8 cellular contexts compared by ENCODE assay signal in genomic region chr3:52444860-52445793, GRCh38. TPM values are rescaled to one million over a fixed set of nuclear protein-coding genes. Genes with fewer than 3 reads are reported as not detected.
A peak's percentile ranks its signal among the peaks of the same experiment; 100 is the strongest.
DNase-seq lines count a peak whose midpoint lies in the region; ATAC-seq and TF ChIP-seq lines count a peak whose summit lies in the region.

Gene SEMA3G (minus strand): TSS chr3:52445103. CDS start chr3:52445027, 76 bp downstream.

- TF ChIP-seq CTCF in BE2C (IDR thresholded peaks at IDR 0.05; ENCODE audit: low read depth, low read length) (peak; percentile 27), RWPE1 (conservative IDR thresholded peaks at IDR 0.05; ENCODE audit: low read depth) (0 out of 2 replicates have a peak, but pooled peaks have one; percentile 26)

- no peak within 1 kb of the TSS for H3K4me3 ChIP-seq in BE2C (ENCODE audit: low read depth, low read length)

- CTCF ChIA-PET in RWPE1 (lab: Yijun Ruan, JAX): interaction anchor here (0.8 to 1.5 kb wide), 2 partner anchors 33 to 135 kb away, joined by 3 to 8 read pairs; no protein-coding TSS in a partner anchor

- no peaks in the 10 kb centered on the region for H3K27me3 ChIP-seq in BE2C

- no peaks in the 10 kb centered on the region for H3K36me3 ChIP-seq in BE2C

- DNase-seq in BE2C (peak; percentile 78), GM19240 (ENCODE audit: insufficient read length, low spot score) (peak; percentile 69), RWPE1 (ENCODE audit: low spot score) (peak; percentile 25), glomerular visceral epithelial cell (ENCODE audit: extremely low spot score) (peak; percentile 60), retina (peak; percentile 68), Ammon's horn (ENCODE audit: low spot score) (no peak)
- DNase-seq in activated effector memory CD4-positive, alpha-beta T cell treated with Interleukin-2 at 50 U/mL for 16 hours: peak; percentile 66

- peak; percentile 64 for ATAC-seq in HG03460 (IDR thresholded peaks at IDR 0.05; ENCODE audit: unreplicated experiment)

- POLR2A ChIA-PET in RWPE1 (lab: Yijun Ruan, JAX; ENCODE audit: low non-redundant PET): no interaction called here

- H3K27ac ChIP-seq in RWPE1: no peak within 1 kb of the TSS

- no peaks in the 10 kb centered on the region for H3K9me3 ChIP-seq in BE2C

- H3K4me1 ChIP-seq in BE2C: no peaks in the 10 kb centered on the region

RNA-seq across cellular contexts. Expression of gene SEMA3G, which starts in this region (rescaled TPM):
- polyA plus RNA-seq in BE2C (2012; ENCODE audit: insufficient read depth, insufficient read length, low read depth): 19.0 TPM
